ENCODE assay signal across 8 cellular contexts in the genomic region with DNA sequence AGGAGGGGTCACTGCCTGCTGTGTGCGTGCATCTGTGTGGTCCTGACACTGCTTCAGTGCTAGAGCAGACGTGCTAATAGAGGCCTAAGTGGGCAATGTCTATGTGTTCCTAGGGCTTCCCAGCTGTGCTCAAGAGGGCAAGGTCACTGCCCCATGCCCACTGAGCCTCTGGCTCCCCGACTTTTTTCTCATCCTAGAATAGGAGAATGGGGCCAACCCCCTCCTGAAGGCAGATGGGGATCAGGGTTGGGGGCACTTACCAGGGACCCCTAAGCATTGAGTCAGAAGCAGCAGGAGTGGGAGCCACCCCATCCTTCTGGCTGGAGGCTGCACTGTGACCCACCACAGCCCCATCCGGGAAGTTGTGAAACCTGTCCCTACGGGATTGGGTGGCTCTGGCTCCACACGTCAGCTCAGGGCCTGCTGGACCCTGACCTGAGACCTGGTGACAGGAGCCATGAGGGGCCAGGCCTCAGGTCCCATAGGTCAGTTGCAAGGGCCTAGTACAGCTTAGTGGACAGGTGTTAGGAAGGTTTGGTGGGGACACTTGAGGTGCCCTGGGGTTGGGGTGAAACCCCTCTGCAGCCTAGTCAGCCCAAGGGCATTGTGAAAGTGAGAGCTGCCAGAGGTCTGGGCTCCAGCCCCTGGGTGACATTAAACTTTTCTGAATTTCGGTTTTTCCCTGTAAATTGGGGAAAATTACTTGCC. TPM values are rescaled to one million over a fixed set of nuclear protein-coding genes. Genes with fewer than 3 reads are reported as not detected.
DNase-seq lines count a peak whose midpoint lies in the region; ATAC-seq and TF ChIP-seq lines count a peak whose summit lies in the region.
"Not testable (repeated sequence)": the region's sequence is repeated elsewhere in the genome, so short reads cannot be mapped to it uniquely, and the experiment has no call there.

No MANE protein-coding gene starts in this region.

- BruUV-seq in mammary epithelial cell (replicated peaks; lab: Mats Ljungman, UMichigan), result not testable (repeated sequence)

- POLR2A ChIA-PET in WTC11 (lab: Charles Lee), result not testable (repeated sequence)

- H3K4me3 Mint-ChIP-seq in WTC11, result peak overlapping the region; percentile 98
- peak overlapping the region; percentile 89 to 98 (median 97) for H3K4me3 Mint-ChIP-seq in naive B cell

- peak overlapping the region; percentile 69 to 89 (median 83) for H3K27ac ChIP-seq in BLaER1 treated with 17β-estradiol and CSF1 and Interleukin-3, amounts not matched to agents 10 nM and 100 nM
- H3K27ac ChIP-seq in mammary epithelial cell (ENCODE audit: insufficient read depth, low read depth, low read length), result not testable (repeated sequence)
- H3K27ac ChIP-seq in cardiac muscle cell (peak overlapping the region; percentile 83), spleen (peak overlapping the region; percentile 72 to 91 (median 84))

- peaks cover 0 to 26% (median 11%) of the 10 kb centered on the region in 11 experiments; a peak in 13 of 22 replicates for H4K20me1 ChIP-seq in BLaER1 treated with 17β-estradiol and CSF1 and Interleukin-3, amounts not matched to agents 10 nM and 100 nM
- H4K20me1 ChIP-seq in mammary epithelial cell (ENCODE audit: insufficient read depth, low read length), result not testable (repeated sequence)

- H3K27me3 ChIP-seq in BLaER1 treated with 17β-estradiol and CSF1 and Interleukin-3, amounts not matched to agents 10 nM and 100 nM; mammary epithelial cell (ENCODE audit: insufficient read depth, low read length); cardiac muscle cell: not testable (repeated sequence)
- peaks cover 0 to 22% (median 0%) of the 10 kb centered on the region in 7 donors for H3K27me3 ChIP-seq in spleen (replicated peaks in 1 of 7)

- H2AFZ ChIP-seq in mammary epithelial cell (ENCODE audit: low read depth, low read length), result peak overlapping the region; percentile 88

- dilution Hi-C loops in mammary epithelial cell (cut with HindIII; ENCODE audit: low sequenced_read_pairs), result not testable (repeated sequence)

- H3K27ac Mint-ChIP-seq in WTC11, result not testable (repeated sequence)
- peak overlapping the region in 5 of 6 donors; percentile 94 to 99 (median 97) for H3K27ac Mint-ChIP-seq in naive B cell

- peaks cover 21% of the 10 kb centered on the region for H3K4me1 Mint-ChIP-seq in WTC11
- peaks cover 26 to 43% (median 42%) of the 10 kb centered on the region in 3 donors for H3K4me1 Mint-ChIP-seq in naive B cell

- ATAC-seq in GM21737 (IDR thresholded peaks at IDR 0.05; ENCODE audit: unreplicated experiment), result peak; percentile 3
- not testable (repeated sequence) for ATAC-seq in WTC11; naive B cell (ENCODE audit: low read depth in 2 of 2)

- peak overlapping the region; percentile 89 to 99 (median 96) for H3K4me3 ChIP-seq in BLaER1 treated with 17β-estradiol and CSF1 and Interleukin-3, amounts not matched to agents 10 nM and 100 nM
- H3K4me3 ChIP-seq in mammary epithelial cell (replicated peaks in 1 of 3; ENCODE audit: insufficient read depth in 1 of 3, low read depth in 2 of 3, low read length in 3 of 3) (peak overlapping the region in 2 of 3 experiments; percentile 76 to 99), cardiac muscle cell (peak overlapping the region; percentile 45), spleen (peak overlapping the region; percentile 86 to 100 (median 98))

- peaks cover 4 to 33% (median 11%) of the 10 kb centered on the region in 11 experiments; a peak in 21 of 22 replicates for H3K36me3 ChIP-seq in BLaER1 treated with 17β-estradiol and CSF1 and Interleukin-3, amounts not matched to agents 10 nM and 100 nM
- H3K36me3 ChIP-seq in mammary epithelial cell (ENCODE audit: insufficient read depth, low read length); cardiac muscle cell: not testable (repeated sequence)
- peaks cover 0 to 22% (median 7%) of the 10 kb centered on the region in 6 donors for H3K36me3 ChIP-seq in spleen

- peaks cover 0 to 12% (median 5%) of the 10 kb centered on the region in 11 experiments; a peak in 8 of 22 replicates for H3K9me3 ChIP-seq in BLaER1 treated with 17β-estradiol and CSF1 and Interleukin-3, amounts not matched to agents 10 nM and 100 nM (replicated peaks in 1 of 11)
- H3K9me3 ChIP-seq in mammary epithelial cell (replicated peaks; ENCODE audit: insufficient read depth, low read length); cardiac muscle cell (ENCODE audit: low read depth); spleen: not testable (repeated sequence)

- not testable (repeated sequence) for H3K9me3 Mint-ChIP-seq in WTC11, naive B cell

- not testable (repeated sequence) for TF ChIP-seq CTCF in WTC11 (IDR thresholded peaks at IDR 0.05); mammary epithelial cell (conservative IDR thresholded peaks at IDR 0.05 in 1 of 2, IDR thresholded peaks at IDR 0.05 in 1 of 2; ENCODE audit: extremely low read depth in 1 of 2, insufficient read depth in 1 of 2, low read depth in 1 of 2, low read length in 2 of 2); cardiac muscle cell (IDR thresholded peaks at IDR 0.05; ENCODE audit: low read depth, low read length); spleen (IDR thresholded peaks at IDR 0.05 in 8 of 11, conservative IDR thresholded peaks at IDR 0.05 in 3 of 11)

- H3K9ac ChIP-seq in BLaER1 treated with 17β-estradiol and CSF1 and Interleukin-3, amounts not matched to agents 10 nM and 100 nM, result peak overlapping the region; percentile 88 to 95 (median 92)
- H3K9ac ChIP-seq in mammary epithelial cell (ENCODE audit: insufficient read depth, low read length), result not testable (repeated sequence)

- H3K79me2 ChIP-seq in mammary epithelial cell (ENCODE audit: insufficient read depth, low read length), result peaks cover 22% of the 10 kb centered on the region

- intact Hi-C loops in mammary epithelial cell (cut with micrococcal nuclease); spleen (cut with DNase I; ENCODE audit: low total_unique reads): not testable (repeated sequence)

- H3K4me2 ChIP-seq in BLaER1 treated with 17β-estradiol and CSF1 and Interleukin-3, amounts not matched to agents 10 nM and 100 nM, result peak overlapping the region; percentile 80 to 97 (median 92)
- peak overlapping the region; percentile 81 for H3K4me2 ChIP-seq in mammary epithelial cell (ENCODE audit: insufficient read depth, low read depth, low read length)

- not testable (repeated sequence) for TF ChIP-seq POLR2A in spleen (IDR thresholded peaks at IDR 0.05)

- in situ Hi-C loops in mammary epithelial cell (cut with MboI; ENCODE audit: low sequenced_read_pairs in 2 of 2), result not testable (repeated sequence)

- H3K36me3 Mint-ChIP-seq in WTC11, naive B cell: not testable (repeated sequence)

- peaks cover 22 to 28% (median 25%) of the 10 kb centered on the region in 10 experiments for H3K4me1 ChIP-seq in BLaER1 treated with 17β-estradiol and CSF1 and Interleukin-3, amounts not matched to agents 10 nM and 100 nM
- peaks cover 18% of the 10 kb centered on the region for H3K4me1 ChIP-seq in mammary epithelial cell (ENCODE audit: insufficient read depth, low read length)
- H3K4me1 ChIP-seq in cardiac muscle cell (ENCODE audit: low read depth), result not testable (repeated sequence)
- H3K4me1 ChIP-seq in spleen, result peaks cover 23 to 61% (median 49%) of the 10 kb centered on the region in 6 donors

- peak; percentile 46 for DNase-seq in HuH-7.5 (ENCODE audit: low spot score)
- DNase-seq in WTC11 (ENCODE audit: low spot score); mammary epithelial cell; cardiac muscle cell (ENCODE audit: low read depth in 1 of 2, low spot score in 1 of 2); naive B cell; spleen: not testable (repeated sequence)

- H3K27me3 Mint-ChIP-seq in WTC11 (ENCODE audit: low read depth); naive B cell: not testable (repeated sequence)

- WGBS in mammary epithelial cell (ENCODE audit: low coverage, missing lambda C conversion rate), result 97% methylated on average over 5 of the region's 7 CpGs
- WGBS in spleen, 5 donors, result 52 to 78% (median 66%) methylated on average over 4 to 7 of the region's 7 CpGs

- CTCF ChIA-PET in WTC11 (lab: Charles Lee), result interaction anchor here (0.8 to 1.0 kb wide), 2 partner anchors 11 to 29 kb away, joined by 3 read pairs; no protein-coding TSS in a partner anchor
- CTCF ChIA-PET in mammary epithelial cell (lab: Charles Lee; ENCODE audit: low non-redundant PET), result not testable (repeated sequence)

RNA-seq across cellular contexts. Expression of a gene that starts 0.8 kb away (rescaled TPM):
- total RNA-seq in WTC11 (2021), result 13.8 to 17.2 TPM (median 17.2 TPM) in 3 replicates
- total RNA-seq in mammary epithelial cell, result 10 to 100 TPM in 1 of 2 donors, 1 to 10 TPM in 1; 8.3 to 13.6 TPM
- 5.5 TPM for polyA plus RNA-seq in mammary epithelial cell
- polyA minus RNA-seq in mammary epithelial cell, result not detected
- total RNA-seq in cardiac muscle cell, result 41.5 and 48.7 TPM in 2 replicates
- polyA plus RNA-seq in cardiac muscle cell, result 31.3 and 37.4 TPM in 2 replicates
- 1 to 10 TPM in 2 of 6 donors, under 1 TPM in 1, not detected in 3; 0.41 to 1.8 (median 1.1) TPM for polyA plus RNA-seq in naive B cell (ENCODE audit: low read depth in 6 of 6)
- 10 to 100 TPM; 17.0 to 26.9 (median 21.1) TPM for total RNA-seq in spleen
- polyA plus RNA-seq in spleen, result 10 to 100 TPM; 28.0 to 65.8 (median 43.4) TPM

RNA-seq across cellular contexts. Expression of a gene that starts 0.9 kb away (rescaled TPM):
- total RNA-seq in WTC11 (2021), result 45.5 to 47.1 TPM (median 46.8 TPM) in 3 replicates
- 10 to 100 TPM; 27.7 to 41.5 TPM for total RNA-seq in mammary epithelial cell
- 34.0 TPM for polyA plus RNA-seq in mammary epithelial cell
- polyA minus RNA-seq in mammary epithelial cell, result 54.0 TPM
- total RNA-seq in cardiac muscle cell, result 41.7 and 51.1 TPM in 2 replicates
- 35.5 and 42.3 TPM in 2 replicates for polyA plus RNA-seq in cardiac muscle cell
- polyA plus RNA-seq in naive B cell (ENCODE audit: low read depth in 6 of 6), result 10 to 100 TPM in 5 of 6 donors, 1 to 10 TPM in 1; 5.7 to 19.5 (median 11.0) TPM
- total RNA-seq in spleen, result 10 to 100 TPM; 34.9 to 57.5 (median 48.1) TPM
- 10 to 100 TPM; 11.6 to 22.5 (median 18.0) TPM for polyA plus RNA-seq in spleen

RNA-seq across cellular contexts. Expression of a gene that starts 14.3 kb away (rescaled TPM):
- 270 to 276 TPM (median 273 TPM) in 3 replicates for total RNA-seq in WTC11 (2021)
- total RNA-seq in mammary epithelial cell, result 100 to 1,000 TPM; 130 to 183 TPM
- 188 TPM for polyA plus RNA-seq in mammary epithelial cell
- 270 TPM for polyA minus RNA-seq in mammary epithelial cell
- total RNA-seq in cardiac muscle cell, result 165 and 185 TPM in 2 replicates
- polyA plus RNA-seq in cardiac muscle cell, result 216 and 247 TPM in 2 replicates
- 100 to 1,000 TPM in 1 of 6 donors, 10 to 100 TPM in 5; 73.4 to 105 (median 82.2) TPM for polyA plus RNA-seq in naive B cell (ENCODE audit: low read depth in 6 of 6)
- total RNA-seq in spleen, result 10 to 100 TPM; 63.1 to 89.5 (median 78.7) TPM
- 10 to 100 TPM; 29.6 to 46.0 (median 42.7) TPM for polyA plus RNA-seq in spleen

RNA-seq across cellular contexts. Expression of a gene that starts 31.0 kb away (rescaled TPM):
- total RNA-seq in WTC11 (2021) (3.9 to 5.3 TPM (median 4.3 TPM) in 3 replicates), mammary epithelial cell (under 1 TPM in 1 of 2 donors, not detected in 1; 0.50 TPM), cardiac muscle cell (2.3 and 5.2 TPM in 2 replicates), spleen (1 to 10 TPM in 2 of 7 donors, under 1 TPM in 1, not detected in 4; 0.23 to 1.6 (median 1.4) TPM)
- polyA plus RNA-seq in mammary epithelial cell (not detected), cardiac muscle cell (0.46 and 2.6 TPM in 2 replicates), naive B cell (ENCODE audit: low read depth in 6 of 6) (under 1 TPM in 2 of 6 donors, not detected in 4; 0.30 to 0.77 TPM), spleen (1 to 10 TPM in 1 of 3 donors, under 1 TPM in 2; 0.52 to 1.1 (median 0.79) TPM)
- polyA minus RNA-seq in mammary epithelial cell, result 2.1 TPM

RNA-seq across cellular contexts. Expression of a gene that starts 35.3 kb away (rescaled TPM):
- total RNA-seq in WTC11 (2021) (23.7 to 28.7 TPM (median 28.0 TPM) in 3 replicates), mammary epithelial cell (10 to 100 TPM; 19.2 to 38.4 TPM), cardiac muscle cell (27.6 and 41.3 TPM in 2 replicates), spleen (10 to 100 TPM; 24.0 to 34.3 (median 30.0) TPM)
- polyA plus RNA-seq in mammary epithelial cell (40.7 TPM), cardiac muscle cell (23.9 and 29.3 TPM in 2 replicates), naive B cell (ENCODE audit: low read depth in 6 of 6) (10 to 100 TPM; 11.5 to 22.0 (median 14.6) TPM), spleen (10 to 100 TPM; 10.8 to 21.2 (median 11.1) TPM)
- 48.7 TPM for polyA minus RNA-seq in mammary epithelial cell

Comparison
In these comparisons a context has a peak if more than half of its experiments do, and no peak if none do; other contexts are left out.
1. H3K4me3 ChIP-seq: peak in every context shown above with its lines; median percentile 98 in spleen; 96 in BLaER1 treated with 17β-estradiol and CSF1 and Interleukin-3, amounts not matched to agents 10 nM and 100 nM; 88 in mammary epithelial cell; 45 in cardiac muscle cell.